ENCODE assay signal across 19 cellular contexts in the genomic region with DNA sequence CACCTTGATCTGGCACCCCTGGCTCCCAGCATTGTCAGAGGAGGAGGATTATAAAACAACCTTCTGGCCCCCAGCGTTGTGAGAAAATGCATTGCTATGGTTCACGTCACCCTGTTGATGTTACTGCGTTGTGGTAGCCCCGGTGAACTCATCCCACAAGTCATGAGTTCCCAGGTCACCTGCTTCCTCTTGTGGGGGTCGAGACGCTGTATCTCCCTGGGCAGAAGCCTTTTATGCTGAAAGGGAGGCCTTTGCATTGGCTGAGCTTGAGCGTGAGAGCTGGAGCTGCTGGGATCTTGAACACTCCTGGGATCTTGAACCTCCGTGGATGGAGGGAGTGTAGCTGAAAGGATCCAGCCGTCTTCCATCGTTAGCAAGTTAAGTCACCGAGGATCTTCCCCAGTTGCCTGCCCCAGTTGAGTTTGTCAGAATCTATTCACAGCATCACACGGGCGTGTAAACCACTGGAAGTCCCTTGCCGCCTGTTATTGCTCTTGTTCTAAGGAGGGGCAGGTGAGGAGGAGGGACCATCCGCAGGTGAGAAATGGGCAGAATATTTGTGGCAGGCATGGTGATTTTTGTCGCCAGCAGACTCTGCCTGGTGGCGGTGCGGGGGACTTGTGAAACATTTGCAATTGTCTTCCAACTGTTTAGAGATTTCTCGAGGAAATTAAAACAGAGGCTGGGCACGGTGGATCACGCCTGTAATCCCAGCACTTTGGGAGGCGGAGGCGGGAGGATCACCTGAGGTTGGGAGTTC.
DNase-seq lines count a peak whose midpoint lies in the region; ATAC-seq and TF ChIP-seq lines count a peak whose summit lies in the region.
"Had no signal": no experiment of that assay in that cellular context is flagged by ENCODE, and none has a peak within 500 bp of the region (broad histone marks: within the 10 kb centered on the region; RNA-seq: fewer than 3 reads in every experiment).

No MANE protein-coding gene starts in this region.

- WGBS in mesendoderm (ENCODE audit: extremely low coverage, insufficient coverage, low lambda C conversion rate), result no CpG with 5 or more reads among the region's 23 CpGs

- DNase-seq in A172 (ENCODE audit: low spot score) (peak; percentile 26), H7 (peak; percentile 48), WTC11 (ENCODE audit: low spot score) (no peak), mesendoderm (peak; percentile 30), H4 (ENCODE audit: low spot score) (no peak), Calu3 (no peak), COLO829 (ENCODE audit: low spot score) (no peak)
- DNase-seq: C1 segment of cervical spinal cord, DMS153, GM23248, NCI-H1092, NCI-H146, NCI-H2081, NCI-H774, PC-3, SJCRH30 had no signal

- no peak overlapping the region for H3K23ac ChIP-seq in mesendoderm (ENCODE audit: low read length)

- POLR2A ChIA-PET in WTC11 (lab: Charles Lee), result no interaction called here

- H4K5ac ChIP-seq in mesendoderm (ENCODE audit: low read length), result no peak overlapping the region

- no peak overlapping the region for H2AK5ac ChIP-seq in mesendoderm (ENCODE audit: low read length)

- no peak overlapping the region for H3K27ac ChIP-seq in mesendoderm (ENCODE audit: low read depth, low read length)
- H3K27ac ChIP-seq: GM23248, HL-60, RWPE1, SJCRH30 had no signal

- CTCF ChIA-PET in WTC11 (lab: Charles Lee) (no interaction called here), Calu3 (lab: Charles Lee) (no interaction called here)

- no peak overlapping the region for H3K9ac ChIP-seq in mesendoderm (ENCODE audit: low read length)
- H3K9ac ChIP-seq: GM23248 had no signal

- no peaks in the 10 kb centered on the region for H3K79me2 ChIP-seq in mesendoderm (ENCODE audit: control insufficient read depth, insufficient read depth, low read length)

- H3K9me3 Mint-ChIP-seq in WTC11 (no peaks in the 10 kb centered on the region), Calu3 (ENCODE audit: low read depth, unreplicated experiment) (peaks cover 15% of the 10 kb centered on the region)

- no peak overlapping the region for H3K4me3 ChIP-seq in H7 (ENCODE audit: insufficient read depth, low read depth, low read length)
- H3K4me3 ChIP-seq in mesendoderm (ENCODE audit: low read length), result no peak overlapping the region
- H3K4me3 ChIP-seq: A549, GM23248, SJCRH30 had no signal

- H3K27ac Mint-ChIP-seq in WTC11 (peak overlapping the region; percentile 58; the same call in 1 of the 2 replicates), Calu3 (ENCODE audit: unreplicated experiment) (no peak overlapping the region)

- H3K36me3 ChIP-seq in H7 (replicated peaks; ENCODE audit: control insufficient read depth, insufficient read depth, low read length) (no peaks in the 10 kb centered on the region), mesendoderm (ENCODE audit: control insufficient read depth, insufficient read depth, low read length) (no peaks in the 10 kb centered on the region)
- H3K36me3 ChIP-seq: SJCRH30 had no signal

- H3K79me1 ChIP-seq in mesendoderm (ENCODE audit: low read length), result no peaks in the 10 kb centered on the region

- no peaks in the 10 kb centered on the region for H3K4me1 ChIP-seq in mesendoderm (ENCODE audit: control insufficient read depth, low read depth, low read length)
- H3K4me1 ChIP-seq: A549, SJCRH30 had no signal

- H3K4me3 Mint-ChIP-seq in WTC11 (no peak overlapping the region), Calu3 (ENCODE audit: low read depth, unreplicated experiment) (no peak overlapping the region)

- H3K27me3 ChIP-seq in H7 (ENCODE audit: control insufficient read depth, insufficient read depth, low read length), result no peaks in the 10 kb centered on the region
- H3K27me3 ChIP-seq in mesendoderm (ENCODE audit: insufficient read depth, low read length, poor library complexity), result no peaks in the 10 kb centered on the region
- H3K27me3 ChIP-seq: SJCRH30 had no signal

- H2BK15ac ChIP-seq in mesendoderm (replicated peaks; ENCODE audit: low read depth), result no peak overlapping the region

- no peak overlapping the region for H3K4me2 ChIP-seq in mesendoderm (ENCODE audit: low read length)
- H3K4me2 ChIP-seq: A549 had no signal

- H3K4me1 Mint-ChIP-seq in WTC11, result peaks cover 11% of the 10 kb centered on the region
- no peaks in the 10 kb centered on the region for H3K4me1 Mint-ChIP-seq in Calu3 (ENCODE audit: low read depth, unreplicated experiment)

- no peak overlapping the region for H2BK120ac ChIP-seq in mesendoderm (ENCODE audit: low read depth, low read length)

- no peak overlapping the region for H3K4ac ChIP-seq in mesendoderm (ENCODE audit: low read depth, low read length)

- no peak overlapping the region for H3K18ac ChIP-seq in mesendoderm (ENCODE audit: low read length)

- intact Hi-C loops in Calu3 (cut with micrococcal nuclease; ENCODE audit: unreplicated experiment), result no loop called here

- H3K27me3 Mint-ChIP-seq in WTC11 (ENCODE audit: low read depth), result peaks cover 9% of the 10 kb centered on the region
- H3K27me3 Mint-ChIP-seq in Calu3 (ENCODE audit: unreplicated experiment), result no peaks in the 10 kb centered on the region

- no TSS peak for BruUV-seq in Calu3 (replicated peaks; lab: Mats Ljungman, UMichigan)

- H3K36me3 Mint-ChIP-seq in WTC11 (no peaks in the 10 kb centered on the region), Calu3 (ENCODE audit: insufficient read depth, unreplicated experiment) (no peaks in the 10 kb centered on the region)

- peak; percentile 61 for ATAC-seq in WTC11
- ATAC-seq: PC-3 had no signal

- TF ChIP-seq CTCF in WTC11 (IDR thresholded peaks at IDR 0.05) (no peak), Calu3 (IDR thresholded peaks at IDR 0.05; ENCODE audit: unreplicated experiment) (no peak)

- H3K56ac ChIP-seq in mesendoderm (ENCODE audit: low read length), result no peak overlapping the region

- no peak overlapping the region for H4K8ac ChIP-seq in mesendoderm (ENCODE audit: low read depth, low read length)

- H2BK5ac ChIP-seq in mesendoderm (ENCODE audit: low read length), result no peak overlapping the region

TF ChIP-seq in WTC11, 78 proteins besides CTCF, POLR2A, EP300 and RAD21:
- TF ChIP-seq, protein P1, sequence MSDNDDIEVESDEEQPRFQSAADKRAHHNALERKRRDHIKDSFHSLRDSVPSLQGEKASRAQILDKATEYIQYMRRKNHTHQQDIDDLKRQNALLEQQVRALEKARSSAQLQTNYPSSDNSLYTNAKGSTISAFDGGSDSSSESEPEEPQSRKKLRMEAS (CRISPR knock-in tag; IDR thresholded peaks at IDR 0.05), result 0 out of 2 replicates have a peak, but pooled peaks have one; percentile 28
- TF ChIP-seq GTF2I (CRISPR knock-in tag; conservative IDR thresholded peaks at IDR 0.05), result no peak

Comparison
In these comparisons a context has a peak if more than half of its experiments do, and no peak if none do; other contexts are left out.
1. DNase-seq: peak in A172 (single experiment), H7 (single experiment) and mesendoderm (single experiment); none in WTC11 (single experiment), H4 (single experiment), Calu3 (single experiment) and COLO829 (single experiment).